In the genomic region with DNA sequence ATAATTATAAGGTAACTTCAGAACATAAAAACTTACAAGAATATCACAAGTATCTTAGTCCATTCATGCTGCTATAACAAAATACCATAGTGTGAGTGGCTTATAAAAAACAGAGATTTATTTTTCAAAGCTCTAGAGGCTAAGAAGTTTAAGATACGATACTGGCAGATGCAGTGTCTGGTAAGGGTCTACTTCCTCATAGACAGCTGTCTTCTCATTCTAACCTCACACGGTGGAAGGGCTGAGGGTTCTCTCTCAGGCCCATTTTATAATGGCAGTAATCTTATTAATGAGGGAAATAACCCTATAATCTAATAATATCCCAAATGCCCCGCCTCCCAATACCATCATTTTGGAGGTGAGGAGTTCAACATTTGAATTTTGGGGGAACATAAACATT, we compare ENCODE assay signal across 2 cellular contexts.
TF ChIP-seq lines count a peak whose summit lies in the region.

No MANE protein-coding gene starts in this region.

TF ChIP-seq in SK-N-SH, 30 proteins besides CTCF, POLR2A, EP300 and RAD21 (continued from another document):
- TF ChIP-seq, protein P1, sequence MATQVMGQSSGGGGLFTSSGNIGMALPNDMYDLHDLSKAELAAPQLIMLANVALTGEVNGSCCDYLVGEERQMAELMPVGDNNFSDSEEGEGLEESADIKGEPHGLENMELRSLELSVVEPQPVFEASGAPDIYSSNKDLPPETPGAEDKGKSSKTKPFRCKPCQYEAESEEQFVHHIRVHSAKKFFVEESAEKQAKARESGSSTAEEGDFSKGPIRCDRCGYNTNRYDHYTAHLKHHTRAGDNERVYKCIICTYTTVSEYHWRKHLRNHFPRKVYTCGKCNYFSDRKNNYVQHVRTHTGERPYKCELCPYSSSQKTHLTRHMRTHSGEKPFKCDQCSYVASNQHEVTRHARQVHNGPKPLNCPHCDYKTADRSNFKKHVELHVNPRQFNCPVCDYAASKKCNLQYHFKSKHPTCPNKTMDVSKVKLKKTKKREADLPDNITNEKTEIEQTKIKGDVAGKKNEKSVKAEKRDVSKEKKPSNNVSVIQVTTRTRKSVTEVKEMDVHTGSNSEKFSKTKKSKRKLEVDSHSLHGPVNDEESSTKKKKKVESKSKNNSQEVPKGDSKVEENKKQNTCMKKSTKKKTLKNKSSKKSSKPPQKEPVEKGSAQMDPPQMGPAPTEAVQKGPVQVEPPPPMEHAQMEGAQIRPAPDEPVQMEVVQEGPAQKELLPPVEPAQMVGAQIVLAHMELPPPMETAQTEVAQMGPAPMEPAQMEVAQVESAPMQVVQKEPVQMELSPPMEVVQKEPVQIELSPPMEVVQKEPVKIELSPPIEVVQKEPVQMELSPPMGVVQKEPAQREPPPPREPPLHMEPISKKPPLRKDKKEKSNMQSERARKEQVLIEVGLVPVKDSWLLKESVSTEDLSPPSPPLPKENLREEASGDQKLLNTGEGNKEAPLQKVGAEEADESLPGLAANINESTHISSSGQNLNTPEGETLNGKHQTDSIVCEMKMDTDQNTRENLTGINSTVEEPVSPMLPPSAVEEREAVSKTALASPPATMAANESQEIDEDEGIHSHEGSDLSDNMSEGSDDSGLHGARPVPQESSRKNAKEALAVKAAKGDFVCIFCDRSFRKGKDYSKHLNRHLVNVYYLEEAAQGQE (IDR thresholded peaks at IDR 0.05; ENCODE audit: low read depth, low read length), result no peak
- TF ChIP-seq, protein P2, sequence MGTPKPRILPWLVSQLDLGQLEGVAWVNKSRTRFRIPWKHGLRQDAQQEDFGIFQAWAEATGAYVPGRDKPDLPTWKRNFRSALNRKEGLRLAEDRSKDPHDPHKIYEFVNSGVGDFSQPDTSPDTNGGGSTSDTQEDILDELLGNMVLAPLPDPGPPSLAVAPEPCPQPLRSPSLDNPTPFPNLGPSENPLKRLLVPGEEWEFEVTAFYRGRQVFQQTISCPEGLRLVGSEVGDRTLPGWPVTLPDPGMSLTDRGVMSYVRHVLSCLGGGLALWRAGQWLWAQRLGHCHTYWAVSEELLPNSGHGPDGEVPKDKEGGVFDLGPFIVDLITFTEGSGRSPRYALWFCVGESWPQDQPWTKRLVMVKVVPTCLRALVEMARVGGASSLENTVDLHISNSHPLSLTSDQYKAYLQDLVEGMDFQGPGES (IDR thresholded peaks at IDR 0.05; ENCODE audit: low read depth, low read length), result no peak
- TF ChIP-seq, protein P3, sequence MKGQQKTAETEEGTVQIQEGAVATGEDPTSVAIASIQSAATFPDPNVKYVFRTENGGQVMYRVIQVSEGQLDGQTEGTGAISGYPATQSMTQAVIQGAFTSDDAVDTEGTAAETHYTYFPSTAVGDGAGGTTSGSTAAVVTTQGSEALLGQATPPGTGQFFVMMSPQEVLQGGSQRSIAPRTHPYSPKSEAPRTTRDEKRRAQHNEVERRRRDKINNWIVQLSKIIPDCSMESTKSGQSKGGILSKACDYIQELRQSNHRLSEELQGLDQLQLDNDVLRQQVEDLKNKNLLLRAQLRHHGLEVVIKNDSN (IDR thresholded peaks at IDR 0.05; ENCODE audit: borderline replicate concordance, low read depth), result no peak
- no peak for TF ChIP-seq MEF2A (IDR thresholded peaks at IDR 0.05; ENCODE audit: borderline replicate concordance, low read depth)
- TF ChIP-seq, protein P4, sequence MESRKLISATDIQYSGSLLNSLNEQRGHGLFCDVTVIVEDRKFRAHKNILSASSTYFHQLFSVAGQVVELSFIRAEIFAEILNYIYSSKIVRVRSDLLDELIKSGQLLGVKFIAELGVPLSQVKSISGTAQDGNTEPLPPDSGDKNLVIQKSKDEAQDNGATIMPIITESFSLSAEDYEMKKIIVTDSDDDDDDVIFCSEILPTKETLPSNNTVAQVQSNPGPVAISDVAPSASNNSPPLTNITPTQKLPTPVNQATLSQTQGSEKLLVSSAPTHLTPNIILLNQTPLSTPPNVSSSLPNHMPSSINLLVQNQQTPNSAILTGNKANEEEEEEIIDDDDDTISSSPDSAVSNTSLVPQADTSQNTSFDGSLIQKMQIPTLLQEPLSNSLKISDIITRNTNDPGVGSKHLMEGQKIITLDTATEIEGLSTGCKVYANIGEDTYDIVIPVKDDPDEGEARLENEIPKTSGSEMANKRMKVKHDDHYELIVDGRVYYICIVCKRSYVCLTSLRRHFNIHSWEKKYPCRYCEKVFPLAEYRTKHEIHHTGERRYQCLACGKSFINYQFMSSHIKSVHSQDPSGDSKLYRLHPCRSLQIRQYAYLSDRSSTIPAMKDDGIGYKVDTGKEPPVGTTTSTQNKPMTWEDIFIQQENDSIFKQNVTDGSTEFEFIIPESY (IDR thresholded peaks at IDR 0.05; ENCODE audit: borderline replicate concordance, low read depth), result no peak
- no peak for TF ChIP-seq EZH2phosphoT487 (IDR thresholded peaks at IDR 0.05; ENCODE audit: borderline replicate concordance, low read depth)
- TF ChIP-seq MXI1 (IDR thresholded peaks at IDR 0.05; ENCODE audit: low read depth, low read length), result no peak
- TF ChIP-seq TEAD4 (IDR thresholded peaks at IDR 0.05; ENCODE audit: borderline replicate concordance, insufficient read depth), result no peak
- TF ChIP-seq CHD2 (IDR thresholded peaks at IDR 0.05; ENCODE audit: low read length, partially characterized antibody), result no peak
- TF ChIP-seq, protein P5, sequence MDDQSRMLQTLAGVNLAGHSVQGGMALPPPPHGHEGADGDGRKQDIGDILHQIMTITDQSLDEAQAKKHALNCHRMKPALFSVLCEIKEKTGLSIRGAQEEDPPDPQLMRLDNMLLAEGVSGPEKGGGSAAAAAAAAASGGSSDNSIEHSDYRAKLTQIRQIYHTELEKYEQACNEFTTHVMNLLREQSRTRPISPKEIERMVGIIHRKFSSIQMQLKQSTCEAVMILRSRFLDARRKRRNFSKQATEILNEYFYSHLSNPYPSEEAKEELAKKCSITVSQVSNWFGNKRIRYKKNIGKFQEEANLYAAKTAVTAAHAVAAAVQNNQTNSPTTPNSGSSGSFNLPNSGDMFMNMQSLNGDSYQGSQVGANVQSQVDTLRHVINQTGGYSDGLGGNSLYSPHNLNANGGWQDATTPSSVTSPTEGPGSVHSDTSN (IDR thresholded peaks at IDR 0.05), result no peak
- TF ChIP-seq FOXM1 (IDR thresholded peaks at IDR 0.05; ENCODE audit: low read depth), result no peak
- TF ChIP-seq ELF1 (IDR thresholded peaks at IDR 0.05), result no peak
- TF ChIP-seq, protein P6, sequence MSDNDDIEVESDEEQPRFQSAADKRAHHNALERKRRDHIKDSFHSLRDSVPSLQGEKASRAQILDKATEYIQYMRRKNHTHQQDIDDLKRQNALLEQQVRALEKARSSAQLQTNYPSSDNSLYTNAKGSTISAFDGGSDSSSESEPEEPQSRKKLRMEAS (IDR thresholded peaks at IDR 0.05; ENCODE audit: low read depth), result no peak
- TF ChIP-seq TAF1 (IDR thresholded peaks at IDR 0.05; ENCODE audit: borderline replicate concordance, low read depth, low read length), result no peak
- TF ChIP-seq RFX5 (IDR thresholded peaks at IDR 0.05; ENCODE audit: low read length), result no peak
- TF ChIP-seq GATA2 (CRISPR knock-in tag; IDR thresholded peaks at IDR 0.05), result no peak
- no peak for TF ChIP-seq SIN3A (IDR thresholded peaks at IDR 0.05; ENCODE audit: borderline replicate concordance, low read depth, low read length)
- TF ChIP-seq NRF1 (IDR thresholded peaks at IDR 0.05; ENCODE audit: low read depth, low read length), result no peak

TF ChIP-seq in SK-N-SH treated with all-trans-retinoic acid at 6 μM for 48 hours, 23 proteins besides CTCF, POLR2A, EP300 and RAD21 (continued from another document):
- TF ChIP-seq, protein P7, sequence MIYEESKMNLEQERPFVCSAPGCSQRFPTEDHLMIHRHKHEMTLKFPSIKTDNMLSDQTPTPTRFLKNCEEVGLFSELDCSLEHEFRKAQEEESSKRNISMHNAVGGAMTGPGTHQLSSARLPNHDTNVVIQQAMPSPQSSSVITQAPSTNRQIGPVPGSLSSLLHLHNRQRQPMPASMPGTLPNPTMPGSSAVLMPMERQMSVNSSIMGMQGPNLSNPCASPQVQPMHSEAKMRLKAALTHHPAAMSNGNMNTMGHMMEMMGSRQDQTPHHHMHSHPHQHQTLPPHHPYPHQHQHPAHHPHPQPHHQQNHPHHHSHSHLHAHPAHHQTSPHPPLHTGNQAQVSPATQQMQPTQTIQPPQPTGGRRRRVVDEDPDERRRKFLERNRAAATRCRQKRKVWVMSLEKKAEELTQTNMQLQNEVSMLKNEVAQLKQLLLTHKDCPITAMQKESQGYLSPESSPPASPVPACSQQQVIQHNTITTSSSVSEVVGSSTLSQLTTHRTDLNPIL (CRISPR knock-in tag; IDR thresholded peaks at IDR 0.05; ENCODE audit: low read depth), result no peak
- no peak for TF ChIP-seq TCF4 (CRISPR knock-in tag; IDR thresholded peaks at IDR 0.05; ENCODE audit: borderline replicate concordance)
- TF ChIP-seq, protein P8, sequence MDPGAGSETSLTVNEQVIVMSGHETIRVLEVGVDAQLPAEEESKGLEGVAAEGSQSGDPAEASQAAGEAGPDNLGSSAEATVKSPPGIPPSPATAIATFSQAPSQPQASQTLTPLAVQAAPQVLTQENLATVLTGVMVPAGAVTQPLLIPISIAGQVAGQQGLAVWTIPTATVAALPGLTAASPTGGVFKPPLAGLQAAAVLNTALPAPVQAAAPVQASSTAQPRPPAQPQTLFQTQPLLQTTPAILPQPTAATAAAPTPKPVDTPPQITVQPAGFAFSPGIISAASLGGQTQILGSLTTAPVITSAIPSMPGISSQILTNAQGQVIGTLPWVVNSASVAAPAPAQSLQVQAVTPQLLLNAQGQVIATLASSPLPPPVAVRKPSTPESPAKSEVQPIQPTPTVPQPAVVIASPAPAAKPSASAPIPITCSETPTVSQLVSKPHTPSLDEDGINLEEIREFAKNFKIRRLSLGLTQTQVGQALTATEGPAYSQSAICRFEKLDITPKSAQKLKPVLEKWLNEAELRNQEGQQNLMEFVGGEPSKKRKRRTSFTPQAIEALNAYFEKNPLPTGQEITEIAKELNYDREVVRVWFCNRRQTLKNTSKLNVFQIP (CRISPR knock-in tag; IDR thresholded peaks at IDR 0.05; ENCODE audit: borderline replicate concordance, low read depth), result no peak
- TF ChIP-seq OSR1 (CRISPR knock-in tag; IDR thresholded peaks at IDR 0.05), result no peak
- no peak for TF ChIP-seq GLIS3 (CRISPR knock-in tag; IDR thresholded peaks at IDR 0.05)
- TF ChIP-seq ZFP30 (CRISPR knock-in tag; IDR thresholded peaks at IDR 0.05), result no peak
- no peak for TF ChIP-seq ZNF565 (CRISPR knock-in tag; conservative IDR thresholded peaks at IDR 0.05; ENCODE audit: low read depth)
- no peak for TF ChIP-seq BACH2 (CRISPR knock-in tag; IDR thresholded peaks at IDR 0.05; ENCODE audit: borderline replicate concordance)
- no peak for TF ChIP-seq RARB (CRISPR knock-in tag; IDR thresholded peaks at IDR 0.05)
